1 cellular context compared by ENCODE assay signal in the genomic region with DNA sequence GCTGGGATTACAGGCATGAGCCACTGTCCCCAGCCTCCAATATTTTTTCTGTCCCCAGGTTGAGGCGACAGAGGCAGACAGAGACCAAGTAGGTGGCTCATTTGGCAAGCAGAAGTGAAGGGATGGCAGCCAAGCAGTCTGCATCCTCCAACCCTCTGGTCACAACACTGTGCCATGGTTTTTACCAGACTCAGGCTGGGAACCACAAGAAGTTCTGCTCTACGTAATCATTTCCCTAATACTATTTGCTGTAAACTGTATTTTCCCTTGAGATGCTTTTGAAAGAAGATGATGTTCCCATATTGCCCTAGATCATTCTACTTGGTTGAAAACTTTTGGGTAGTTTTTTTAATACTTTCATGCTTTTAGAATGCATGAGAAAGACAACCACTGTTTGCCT.
TF ChIP-seq lines count a peak whose summit lies in the region.

No MANE protein-coding gene starts in this region.

TF ChIP-seq in GM12878, 131 proteins besides CTCF, POLR2A, EP300 and RAD21 (continued from another document):
- TF ChIP-seq, protein P1, sequence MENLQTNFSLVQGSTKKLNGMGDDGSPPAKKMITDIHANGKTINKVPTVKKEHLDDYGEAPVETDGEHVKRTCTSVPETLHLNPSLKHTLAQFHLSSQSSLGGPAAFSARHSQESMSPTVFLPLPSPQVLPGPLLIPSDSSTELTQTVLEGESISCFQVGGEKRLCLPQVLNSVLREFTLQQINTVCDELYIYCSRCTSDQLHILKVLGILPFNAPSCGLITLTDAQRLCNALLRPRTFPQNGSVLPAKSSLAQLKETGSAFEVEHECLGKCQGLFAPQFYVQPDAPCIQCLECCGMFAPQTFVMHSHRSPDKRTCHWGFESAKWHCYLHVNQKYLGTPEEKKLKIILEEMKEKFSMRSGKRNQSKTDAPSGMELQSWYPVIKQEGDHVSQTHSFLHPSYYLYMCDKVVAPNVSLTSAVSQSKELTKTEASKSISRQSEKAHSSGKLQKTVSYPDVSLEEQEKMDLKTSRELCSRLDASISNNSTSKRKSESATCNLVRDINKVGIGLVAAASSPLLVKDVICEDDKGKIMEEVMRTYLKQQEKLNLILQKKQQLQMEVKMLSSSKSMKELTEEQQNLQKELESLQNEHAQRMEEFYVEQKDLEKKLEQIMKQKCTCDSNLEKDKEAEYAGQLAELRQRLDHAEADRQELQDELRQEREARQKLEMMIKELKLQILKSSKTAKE (IDR thresholded peaks at IDR 0.05; ENCODE audit: low read depth, poor library complexity, severe bottlenecking): peak; percentile 38
- no peak for TF ChIP-seq MYC (IDR thresholded peaks at IDR 0.05; ENCODE audit: insufficient read depth, insufficient read length, insufficient replicate concordance, low read length, severe bottlenecking)
- TF ChIP-seq EZH2 (IDR thresholded peaks at IDR 0.05; ENCODE audit: borderline replicate concordance, control insufficient read depth, low read depth, low read length): no peak
- TF ChIP-seq ZNF274 (IDR thresholded peaks at IDR 0.05; ENCODE audit: insufficient read depth, insufficient read length): no peak
- no peak for TF ChIP-seq RELA (IDR thresholded peaks at IDR 0.05; ENCODE audit: borderline replicate concordance, partially characterized antibody)
- 0 out of 2 replicates have a peak, but pooled peaks have one; percentile 41 for TF ChIP-seq MTA2 (IDR thresholded peaks at IDR 0.05; ENCODE audit: low read depth)
- TF ChIP-seq CHD1 (IDR thresholded peaks at IDR 0.05; ENCODE audit: low read depth, low read length): no peak
- no peak for TF ChIP-seq ETV6 (conservative IDR thresholded peaks at IDR 0.05 in 1 of 2, IDR thresholded peaks at IDR 0.05 in 1 of 2; ENCODE audit: borderline replicate concordance in 1 of 2, low read depth in 1 of 2)
- TF ChIP-seq, protein P2, sequence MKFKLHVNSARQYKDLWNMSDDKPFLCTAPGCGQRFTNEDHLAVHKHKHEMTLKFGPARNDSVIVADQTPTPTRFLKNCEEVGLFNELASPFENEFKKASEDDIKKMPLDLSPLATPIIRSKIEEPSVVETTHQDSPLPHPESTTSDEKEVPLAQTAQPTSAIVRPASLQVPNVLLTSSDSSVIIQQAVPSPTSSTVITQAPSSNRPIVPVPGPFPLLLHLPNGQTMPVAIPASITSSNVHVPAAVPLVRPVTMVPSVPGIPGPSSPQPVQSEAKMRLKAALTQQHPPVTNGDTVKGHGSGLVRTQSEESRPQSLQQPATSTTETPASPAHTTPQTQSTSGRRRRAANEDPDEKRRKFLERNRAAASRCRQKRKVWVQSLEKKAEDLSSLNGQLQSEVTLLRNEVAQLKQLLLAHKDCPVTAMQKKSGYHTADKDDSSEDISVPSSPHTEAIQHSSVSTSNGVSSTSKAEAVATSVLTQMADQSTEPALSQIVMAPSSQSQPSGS (IDR thresholded peaks at IDR 0.05; ENCODE audit: low read length): peak; percentile 45; the same call in 1 of the 2 replicates
- TF ChIP-seq TCF12 (IDR thresholded peaks at IDR 0.05; ENCODE audit: low read depth, low read length): no peak
- TF ChIP-seq CREB1 (IDR thresholded peaks at IDR 0.05; ENCODE audit: low read depth): 0 out of 2 replicates have a peak, but pooled peaks have one; percentile 16
- TF ChIP-seq NR2F1 (conservative IDR thresholded peaks at IDR 0.05): peak; percentile 62; the same call in 1 of the 2 replicates
- TF ChIP-seq, protein P3, sequence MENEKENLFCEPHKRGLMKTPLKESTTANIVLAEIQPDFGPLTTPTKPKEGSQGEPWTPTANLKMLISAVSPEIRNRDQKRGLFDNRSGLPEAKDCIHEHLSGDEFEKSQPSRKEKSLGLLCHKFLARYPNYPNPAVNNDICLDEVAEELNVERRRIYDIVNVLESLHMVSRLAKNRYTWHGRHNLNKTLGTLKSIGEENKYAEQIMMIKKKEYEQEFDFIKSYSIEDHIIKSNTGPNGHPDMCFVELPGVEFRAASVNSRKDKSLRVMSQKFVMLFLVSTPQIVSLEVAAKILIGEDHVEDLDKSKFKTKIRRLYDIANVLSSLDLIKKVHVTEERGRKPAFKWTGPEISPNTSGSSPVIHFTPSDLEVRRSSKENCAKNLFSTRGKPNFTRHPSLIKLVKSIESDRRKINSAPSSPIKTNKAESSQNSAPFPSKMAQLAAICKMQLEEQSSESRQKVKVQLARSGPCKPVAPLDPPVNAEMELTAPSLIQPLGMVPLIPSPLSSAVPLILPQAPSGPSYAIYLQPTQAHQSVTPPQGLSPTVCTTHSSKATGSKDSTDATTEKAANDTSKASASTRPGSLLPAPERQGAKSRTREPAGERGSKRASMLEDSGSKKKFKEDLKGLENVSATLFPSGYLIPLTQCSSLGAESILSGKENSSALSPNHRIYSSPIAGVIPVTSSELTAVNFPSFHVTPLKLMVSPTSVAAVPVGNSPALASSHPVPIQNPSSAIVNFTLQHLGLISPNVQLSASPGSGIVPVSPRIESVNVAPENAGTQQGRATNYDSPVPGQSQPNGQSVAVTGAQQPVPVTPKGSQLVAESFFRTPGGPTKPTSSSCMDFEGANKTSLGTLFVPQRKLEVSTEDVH (IDR thresholded peaks at IDR 0.05; ENCODE audit: low read depth, partially characterized antibody): no peak
- TF ChIP-seq DPF2 (IDR thresholded peaks at IDR 0.05): peak; percentile 33; the same call in 1 of the 2 replicates
- TF ChIP-seq IKZF1 (conservative IDR thresholded peaks at IDR 0.05): peak; percentile 65
- no peak for TF ChIP-seq BACH1 (IDR thresholded peaks at IDR 0.05; ENCODE audit: borderline replicate concordance)
- peak; percentile 84 for TF ChIP-seq ATF7 (IDR thresholded peaks at IDR 0.05; ENCODE audit: low read depth)
- peak; percentile 36; the same call in 1 of the 2 replicates for TF ChIP-seq POLR2AphosphoS5 (IDR thresholded peaks at IDR 0.05; ENCODE audit: low read length)
- TF ChIP-seq, protein P4, sequence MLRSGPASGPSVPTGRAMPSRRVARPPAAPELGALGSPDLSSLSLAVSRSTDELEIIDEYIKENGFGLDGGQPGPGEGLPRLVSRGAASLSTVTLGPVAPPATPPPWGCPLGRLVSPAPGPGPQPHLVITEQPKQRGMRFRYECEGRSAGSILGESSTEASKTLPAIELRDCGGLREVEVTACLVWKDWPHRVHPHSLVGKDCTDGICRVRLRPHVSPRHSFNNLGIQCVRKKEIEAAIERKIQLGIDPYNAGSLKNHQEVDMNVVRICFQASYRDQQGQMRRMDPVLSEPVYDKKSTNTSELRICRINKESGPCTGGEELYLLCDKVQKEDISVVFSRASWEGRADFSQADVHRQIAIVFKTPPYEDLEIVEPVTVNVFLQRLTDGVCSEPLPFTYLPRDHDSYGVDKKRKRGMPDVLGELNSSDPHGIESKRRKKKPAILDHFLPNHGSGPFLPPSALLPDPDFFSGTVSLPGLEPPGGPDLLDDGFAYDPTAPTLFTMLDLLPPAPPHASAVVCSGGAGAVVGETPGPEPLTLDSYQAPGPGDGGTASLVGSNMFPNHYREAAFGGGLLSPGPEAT (IDR thresholded peaks at IDR 0.05; ENCODE audit: low read depth): peak; percentile 59; the same call in 1 of the 2 replicates
- TF ChIP-seq, protein P5, sequence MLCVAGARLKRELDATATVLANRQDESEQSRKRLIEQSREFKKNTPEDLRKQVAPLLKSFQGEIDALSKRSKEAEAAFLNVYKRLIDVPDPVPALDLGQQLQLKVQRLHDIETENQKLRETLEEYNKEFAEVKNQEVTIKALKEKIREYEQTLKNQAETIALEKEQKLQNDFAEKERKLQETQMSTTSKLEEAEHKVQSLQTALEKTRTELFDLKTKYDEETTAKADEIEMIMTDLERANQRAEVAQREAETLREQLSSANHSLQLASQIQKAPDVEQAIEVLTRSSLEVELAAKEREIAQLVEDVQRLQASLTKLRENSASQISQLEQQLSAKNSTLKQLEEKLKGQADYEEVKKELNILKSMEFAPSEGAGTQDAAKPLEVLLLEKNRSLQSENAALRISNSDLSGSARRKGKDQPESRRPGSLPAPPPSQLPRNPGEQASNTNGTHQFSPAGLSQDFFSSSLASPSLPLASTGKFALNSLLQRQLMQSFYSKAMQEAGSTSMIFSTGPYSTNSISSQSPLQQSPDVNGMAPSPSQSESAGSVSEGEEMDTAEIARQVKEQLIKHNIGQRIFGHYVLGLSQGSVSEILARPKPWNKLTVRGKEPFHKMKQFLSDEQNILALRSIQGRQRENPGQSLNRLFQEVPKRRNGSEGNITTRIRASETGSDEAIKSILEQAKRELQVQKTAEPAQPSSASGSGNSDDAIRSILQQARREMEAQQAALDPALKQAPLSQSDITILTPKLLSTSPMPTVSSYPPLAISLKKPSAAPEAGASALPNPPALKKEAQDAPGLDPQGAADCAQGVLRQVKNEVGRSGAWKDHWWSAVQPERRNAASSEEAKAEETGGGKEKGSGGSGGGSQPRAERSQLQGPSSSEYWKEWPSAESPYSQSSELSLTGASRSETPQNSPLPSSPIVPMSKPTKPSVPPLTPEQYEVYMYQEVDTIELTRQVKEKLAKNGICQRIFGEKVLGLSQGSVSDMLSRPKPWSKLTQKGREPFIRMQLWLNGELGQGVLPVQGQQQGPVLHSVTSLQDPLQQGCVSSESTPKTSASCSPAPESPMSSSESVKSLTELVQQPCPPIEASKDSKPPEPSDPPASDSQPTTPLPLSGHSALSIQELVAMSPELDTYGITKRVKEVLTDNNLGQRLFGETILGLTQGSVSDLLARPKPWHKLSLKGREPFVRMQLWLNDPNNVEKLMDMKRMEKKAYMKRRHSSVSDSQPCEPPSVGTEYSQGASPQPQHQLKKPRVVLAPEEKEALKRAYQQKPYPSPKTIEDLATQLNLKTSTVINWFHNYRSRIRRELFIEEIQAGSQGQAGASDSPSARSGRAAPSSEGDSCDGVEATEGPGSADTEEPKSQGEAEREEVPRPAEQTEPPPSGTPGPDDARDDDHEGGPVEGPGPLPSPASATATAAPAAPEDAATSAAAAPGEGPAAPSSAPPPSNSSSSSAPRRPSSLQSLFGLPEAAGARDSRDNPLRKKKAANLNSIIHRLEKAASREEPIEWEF (IDR thresholded peaks at IDR 0.05; ENCODE audit: insufficient replicate concordance, low read depth, low read length): peak; percentile 35
- TF ChIP-seq SMARCA5 (IDR thresholded peaks at IDR 0.05): 0 out of 2 replicates have a peak, but pooled peaks have one; percentile 55
- TF ChIP-seq, protein P6, sequence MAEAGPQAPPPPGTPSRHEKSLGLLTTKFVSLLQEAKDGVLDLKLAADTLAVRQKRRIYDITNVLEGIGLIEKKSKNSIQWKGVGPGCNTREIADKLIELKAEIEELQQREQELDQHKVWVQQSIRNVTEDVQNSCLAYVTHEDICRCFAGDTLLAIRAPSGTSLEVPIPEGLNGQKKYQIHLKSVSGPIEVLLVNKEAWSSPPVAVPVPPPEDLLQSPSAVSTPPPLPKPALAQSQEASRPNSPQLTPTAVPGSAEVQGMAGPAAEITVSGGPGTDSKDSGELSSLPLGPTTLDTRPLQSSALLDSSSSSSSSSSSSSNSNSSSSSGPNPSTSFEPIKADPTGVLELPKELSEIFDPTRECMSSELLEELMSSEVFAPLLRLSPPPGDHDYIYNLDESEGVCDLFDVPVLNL (IDR thresholded peaks at IDR 0.05; ENCODE audit: low read depth, low read length): no peak
- TF ChIP-seq ZNF384 (IDR thresholded peaks at IDR 0.05; ENCODE audit: borderline replicate concordance, low read depth, low read length): 0 out of 2 replicates have a peak, but pooled peaks have one; percentile 11
- 0 out of 2 replicates have a peak, but pooled peaks have one; percentile 32 for TF ChIP-seq NFIC (IDR thresholded peaks at IDR 0.05; ENCODE audit: low read depth, low read length)
- TF ChIP-seq, protein P7, sequence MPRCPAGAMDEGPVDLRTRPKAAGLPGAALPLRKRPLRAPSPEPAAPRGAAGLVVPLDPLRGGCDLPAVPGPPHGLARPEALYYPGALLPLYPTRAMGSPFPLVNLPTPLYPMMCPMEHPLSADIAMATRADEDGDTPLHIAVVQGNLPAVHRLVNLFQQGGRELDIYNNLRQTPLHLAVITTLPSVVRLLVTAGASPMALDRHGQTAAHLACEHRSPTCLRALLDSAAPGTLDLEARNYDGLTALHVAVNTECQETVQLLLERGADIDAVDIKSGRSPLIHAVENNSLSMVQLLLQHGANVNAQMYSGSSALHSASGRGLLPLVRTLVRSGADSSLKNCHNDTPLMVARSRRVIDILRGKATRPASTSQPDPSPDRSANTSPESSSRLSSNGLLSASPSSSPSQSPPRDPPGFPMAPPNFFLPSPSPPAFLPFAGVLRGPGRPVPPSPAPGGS (IDR thresholded peaks at IDR 0.05; ENCODE audit: borderline replicate concordance, insufficient read depth, low read depth, low read length, poor library complexity, severe bottlenecking): peak; percentile 11
- no peak for TF ChIP-seq FOXK2 (IDR thresholded peaks at IDR 0.05)
- TF ChIP-seq RUNX3 (IDR thresholded peaks at IDR 0.05; ENCODE audit: low read length): peak; percentile 81
- TF ChIP-seq IKZF2 (IDR thresholded peaks at IDR 0.05): peak; percentile 52 to 68; a peak in 2 of 4 replicates
- TF ChIP-seq, protein P8, sequence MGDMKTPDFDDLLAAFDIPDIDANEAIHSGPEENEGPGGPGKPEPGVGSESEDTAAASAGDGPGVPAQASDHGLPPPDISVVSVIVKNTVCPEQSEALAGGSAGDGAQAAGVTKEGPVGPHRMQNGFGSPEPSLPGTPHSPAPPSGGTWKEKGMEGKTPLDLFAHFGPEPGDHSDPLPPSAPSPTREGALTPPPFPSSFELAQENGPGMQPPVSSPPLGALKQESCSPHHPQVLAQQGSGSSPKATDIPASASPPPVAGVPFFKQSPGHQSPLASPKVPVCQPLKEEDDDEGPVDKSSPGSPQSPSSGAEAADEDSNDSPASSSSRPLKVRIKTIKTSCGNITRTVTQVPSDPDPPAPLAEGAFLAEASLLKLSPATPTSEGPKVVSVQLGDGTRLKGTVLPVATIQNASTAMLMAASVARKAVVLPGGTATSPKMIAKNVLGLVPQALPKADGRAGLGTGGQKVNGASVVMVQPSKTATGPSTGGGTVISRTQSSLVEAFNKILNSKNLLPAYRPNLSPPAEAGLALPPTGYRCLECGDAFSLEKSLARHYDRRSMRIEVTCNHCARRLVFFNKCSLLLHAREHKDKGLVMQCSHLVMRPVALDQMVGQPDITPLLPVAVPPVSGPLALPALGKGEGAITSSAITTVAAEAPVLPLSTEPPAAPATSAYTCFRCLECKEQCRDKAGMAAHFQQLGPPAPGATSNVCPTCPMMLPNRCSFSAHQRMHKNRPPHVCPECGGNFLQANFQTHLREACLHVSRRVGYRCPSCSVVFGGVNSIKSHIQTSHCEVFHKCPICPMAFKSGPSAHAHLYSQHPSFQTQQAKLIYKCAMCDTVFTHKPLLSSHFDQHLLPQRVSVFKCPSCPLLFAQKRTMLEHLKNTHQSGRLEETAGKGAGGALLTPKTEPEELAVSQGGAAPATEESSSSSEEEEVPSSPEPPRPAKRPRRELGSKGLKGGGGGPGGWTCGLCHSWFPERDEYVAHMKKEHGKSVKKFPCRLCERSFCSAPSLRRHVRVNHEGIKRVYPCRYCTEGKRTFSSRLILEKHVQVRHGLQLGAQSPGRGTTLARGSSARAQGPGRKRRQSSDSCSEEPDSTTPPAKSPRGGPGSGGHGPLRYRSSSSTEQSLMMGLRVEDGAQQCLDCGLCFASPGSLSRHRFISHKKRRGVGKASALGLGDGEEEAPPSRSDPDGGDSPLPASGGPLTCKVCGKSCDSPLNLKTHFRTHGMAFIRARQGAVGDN (IDR thresholded peaks at IDR 0.05): peak; percentile 74; the same call in 1 of the 2 replicates
- TF ChIP-seq EED (IDR thresholded peaks at IDR 0.05; ENCODE audit: low read depth): 0 out of 2 replicates have a peak, but pooled peaks have one; percentile 28
TF ChIP-seq in GM12878: peak in this region for 22.
